In the genomic region with DNA sequence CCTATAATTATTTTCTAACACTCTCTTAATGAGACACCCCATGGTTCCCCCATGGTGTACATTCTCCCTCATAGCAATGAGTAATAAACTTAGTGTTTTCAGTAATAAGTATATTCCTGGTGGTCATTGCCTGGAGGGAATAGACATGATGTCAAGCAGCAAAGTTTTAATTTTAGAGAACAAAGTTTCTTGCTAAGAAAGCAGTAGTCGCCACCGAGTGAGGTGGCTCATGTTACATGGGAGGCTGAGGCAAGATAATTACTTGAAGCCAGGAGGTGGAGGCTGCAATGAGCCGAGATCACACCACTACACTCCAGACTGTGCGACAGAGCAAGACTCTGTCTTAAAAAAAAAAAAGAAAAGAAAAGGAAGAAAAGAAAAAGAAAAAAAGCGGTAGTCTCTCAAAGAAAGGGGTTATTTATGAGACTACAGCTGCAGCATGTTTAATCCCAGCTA, we compare ENCODE assay signal across 24 cellular contexts. TPM values are rescaled to one million over a fixed set of nuclear protein-coding genes. Genes with fewer than 3 reads are reported as not detected.
DNase-seq lines count a peak whose midpoint lies in the region; TF ChIP-seq lines count a peak whose summit lies in the region.
"Had no signal": no experiment of that assay in that cellular context is flagged by ENCODE, and none has a peak within 500 bp of the region (broad histone marks: within the 10 kb centered on the region; RNA-seq: fewer than 3 reads in every experiment).

No MANE protein-coding gene starts in this region.

- H3K9me3 Mint-ChIP-seq in activated naive CD4-positive, alpha-beta T cell treated with anti-CD3 and anti-CD28 coated beads, Interleukin-2, amount 50 U/mL, for 24 hours: no peaks in the 10 kb centered on the region
- H3K9me3 Mint-ChIP-seq in activated T-helper 2 cell treated with anti-CD3 and anti-CD28 coated beads, Interferon-gamma antibody, Interleukin-2, Interleukin-4, amounts not matched to agents 10 μg/mL and 5 μg/mL and 100 μg/mL, durations not matched to agents 14 hours and 24 hours and 36 hours: no peaks in the 10 kb centered on the region
- H3K9me3 Mint-ChIP-seq: activated CD4-positive, alpha-beta T cell treated with anti-CD3 and anti-CD28 coated beads, Interleukin-2, amount 10 ng/mL, durations not matched to agents 7 days and 5 days had no signal

- DNase-seq in activated naive CD4-positive, alpha-beta T cell (lab: John Stamatoyannopoulos, UW): no peak
- DNase-seq in OCI-LY7 (ENCODE audit: low spot score): no peak
- DNase-seq in left kidney (ENCODE audit: low read depth, low spot score): peak; percentile 77
- DNase-seq in nucleus accumbens (lab: John Stamatoyannopoulos, UW): no peak
- DNase-seq in activated T-helper 2 cell treated with anti-CD3 and anti-CD28 coated beads, Interferon-gamma antibody, Interleukin-2, Interleukin-4, amounts not matched to agents 10 μg/mL and 5 μg/mL and 100 μg/mL, durations not matched to agents 14 hours and 24 hours and 36 hours (ENCODE audit: low spot score): no peak
- DNase-seq in DMS153 treated with DMSO at 0.1 percent for 48 hours (lab: John Stamatoyannopoulos, UW; ENCODE audit: unreplicated experiment): no peak
- DNase-seq in EL: no peak
- DNase-seq: activated CD4-positive, alpha-beta T cell treated with anti-CD3 and anti-CD28 coated beads, Interleukin-2, amount 10 ng/mL, durations not matched to agents 7 days and 5 days; activated CD8-positive, alpha-beta memory T cell treated with anti-CD3 and anti-CD28 coated beads, Interleukin-2, amount 50 U/mL, for 4 hours; activated effector memory CD4-positive, alpha-beta T cell treated with anti-CD3 and anti-CD28 coated beads, Interleukin-2, amount 50 U/mL, for 16 hours; Calu3; head of caudate nucleus; Karpas-422; NCI-H1105 treated with DMSO at 0.1 percent for 48 hours; NCI-H2081 treated with DMSO at 0.1 percent for 48 hours; NCI-H526 treated with DMSO at 0.1 percent for 48 hours; PC-3; SHP77; stimulated activated CD4-positive, alpha-beta T cell treated with anti-CD3 and anti-CD28 coated beads, Interleukin-4, amount 100 ng/mL, for 1 hour had no signal

- no peaks in the 10 kb centered on the region for H3K9me2 ChIP-seq in OCI-LY7 (ENCODE audit: insufficient read depth, low read length)

- no peak overlapping the region for H3K4me2 ChIP-seq in OCI-LY7 (ENCODE audit: low read length)
- H3K4me2 ChIP-seq: A549, BLaER1, smooth muscle cell had no signal

- POLR2A ChIA-PET in OCI-LY7 (lab: Charles Lee): interaction anchor here (0.6 kb wide), 2 partner anchors 370 to 1340 kb away, joined by 3 to 4 read pairs; no protein-coding TSS in a partner anchor

- no peak overlapping the region for H3K27ac ChIP-seq in OCI-LY7 (ENCODE audit: low read depth, low read length, poor library complexity, severe bottlenecking)
- H3K27ac ChIP-seq: A549, BLaER1 had no signal

- TF ChIP-seq CTCF in OCI-LY7 (conservative IDR thresholded peaks at IDR 0.05; ENCODE audit: low read length): no peak

- H4K20me1 ChIP-seq in OCI-LY7 (ENCODE audit: insufficient read depth, low read length): no peaks in the 10 kb centered on the region
- H4K20me1 ChIP-seq: BLaER1 had no signal

- intact Hi-C loops in OCI-LY7 (cut with micrococcal nuclease; ENCODE audit: unreplicated experiment): no loop called here
- intact Hi-C loops in activated T-helper 2 cell treated with anti-CD3 and anti-CD28 coated beads, Interferon-gamma antibody, Interleukin-2, Interleukin-4, amounts not matched to agents 10 μg/mL and 5 μg/mL and 100 μg/mL, durations not matched to agents 14 hours and 24 hours and 36 hours (cut with micrococcal nuclease): no loop called here

- H3K27me3 Mint-ChIP-seq in activated naive CD4-positive, alpha-beta T cell treated with anti-CD3 and anti-CD28 coated beads, Interleukin-2, amount 50 U/mL, for 24 hours: no peaks in the 10 kb centered on the region
- H3K27me3 Mint-ChIP-seq in activated T-helper 2 cell treated with anti-CD3 and anti-CD28 coated beads, Interferon-gamma antibody, Interleukin-2, Interleukin-4, amounts not matched to agents 10 μg/mL and 5 μg/mL and 100 μg/mL, durations not matched to agents 14 hours and 24 hours and 36 hours (ENCODE audit: low read depth): peaks cover 4% of the 10 kb centered on the region
- H3K27me3 Mint-ChIP-seq: activated CD4-positive, alpha-beta T cell treated with anti-CD3 and anti-CD28 coated beads, Interleukin-2, amount 10 ng/mL, durations not matched to agents 7 days and 5 days had no signal

- peaks cover 6% of the 10 kb centered on the region for H3K36me3 ChIP-seq in OCI-LY7 (ENCODE audit: insufficient read depth, low read length)

- peaks cover 19% of the 10 kb centered on the region for H3K4me1 Mint-ChIP-seq in activated naive CD4-positive, alpha-beta T cell treated with anti-CD3 and anti-CD28 coated beads, Interleukin-2, amount 50 U/mL, for 24 hours
- H3K4me1 Mint-ChIP-seq in activated T-helper 2 cell treated with anti-CD3 and anti-CD28 coated beads, Interferon-gamma antibody, Interleukin-2, Interleukin-4, amounts not matched to agents 10 μg/mL and 5 μg/mL and 100 μg/mL, durations not matched to agents 14 hours and 24 hours and 36 hours (ENCODE audit: low read depth): peaks cover 17% of the 10 kb centered on the region

- CTCF ChIA-PET in OCI-LY7 (lab: Charles Lee; ENCODE audit: unreplicated experiment): no interaction called here

- no TSS peak for BruUV-seq in OCI-LY7 (replicated peaks; lab: Mats Ljungman, UMichigan)

- H3K9me3 ChIP-seq in OCI-LY7 (ENCODE audit: low read length): no peaks in the 10 kb centered on the region
- H3K9me3 ChIP-seq: A549, BLaER1 had no signal

- no peak overlapping the region for H3K4me3 ChIP-seq in OCI-LY7 (ENCODE audit: low read depth, low read length, poor library complexity, severe bottlenecking)
- H3K4me3 ChIP-seq: A549, BLaER1, GM12878, smooth muscle cell had no signal

- peaks cover 21% of the 10 kb centered on the region for H3K79me2 ChIP-seq in OCI-LY7 (ENCODE audit: insufficient read depth, low read depth, low read length)

- no peak overlapping the region for H3K4me3 Mint-ChIP-seq in activated naive CD4-positive, alpha-beta T cell treated with anti-CD3 and anti-CD28 coated beads, Interleukin-2, amount 50 U/mL, for 24 hours
- H3K4me3 Mint-ChIP-seq in activated T-helper 2 cell treated with anti-CD3 and anti-CD28 coated beads, Interferon-gamma antibody, Interleukin-2, Interleukin-4, amounts not matched to agents 10 μg/mL and 5 μg/mL and 100 μg/mL, durations not matched to agents 14 hours and 24 hours and 36 hours (ENCODE audit: low read depth): no peak overlapping the region
- H3K4me3 Mint-ChIP-seq: activated CD4-positive, alpha-beta T cell treated with anti-CD3 and anti-CD28 coated beads, Interleukin-2, amount 10 ng/mL, durations not matched to agents 7 days and 5 days had no signal

- peak overlapping the region; percentile 69 for H3K27ac Mint-ChIP-seq in activated naive CD4-positive, alpha-beta T cell treated with anti-CD3 and anti-CD28 coated beads, Interleukin-2, amount 50 U/mL, for 24 hours
- no peak overlapping the region for H3K27ac Mint-ChIP-seq in activated T-helper 2 cell treated with anti-CD3 and anti-CD28 coated beads, Interferon-gamma antibody, Interleukin-2, Interleukin-4, amounts not matched to agents 10 μg/mL and 5 μg/mL and 100 μg/mL, durations not matched to agents 14 hours and 24 hours and 36 hours
- H3K27ac Mint-ChIP-seq: activated CD4-positive, alpha-beta T cell treated with anti-CD3 and anti-CD28 coated beads, Interleukin-2, amount 10 ng/mL, durations not matched to agents 7 days and 5 days had no signal

- H3K4me1 ChIP-seq in OCI-LY7 (ENCODE audit: insufficient read depth, low read length, poor library complexity, severe bottlenecking): peaks cover 10% of the 10 kb centered on the region

- no peaks in the 10 kb centered on the region for H3K36me3 Mint-ChIP-seq in activated naive CD4-positive, alpha-beta T cell treated with anti-CD3 and anti-CD28 coated beads, Interleukin-2, amount 50 U/mL, for 24 hours
- peaks cover 9% of the 10 kb centered on the region for H3K36me3 Mint-ChIP-seq in activated T-helper 2 cell treated with anti-CD3 and anti-CD28 coated beads, Interferon-gamma antibody, Interleukin-2, Interleukin-4, amounts not matched to agents 10 μg/mL and 5 μg/mL and 100 μg/mL, durations not matched to agents 14 hours and 24 hours and 36 hours (ENCODE audit: low read depth)

- H2AFZ ChIP-seq in OCI-LY7 (ENCODE audit: low read length): peak overlapping the region; percentile 7; the same call in 1 of the 2 replicates

RNA-seq across cellular contexts. Expression of a gene that starts 2.4 kb away (rescaled TPM):
- total RNA-seq in OCI-LY7 (2014; rRNA removed; shearing (Covaris generic)): 79.3 and 91.5 TPM in 2 replicates
- total RNA-seq in OCI-LY7 (2022): 84.6 and 92.5 TPM in 2 replicates
- total RNA-seq in activated T-helper 2 cell treated with anti-CD3 and anti-CD28 coated beads, Interferon-gamma antibody, Interleukin-2, Interleukin-4, amounts not matched to agents 10 μg/mL and 5 μg/mL and 100 μg/mL, durations not matched to agents 14 hours and 24 hours and 36 hours: 44.0 and 46.8 TPM in 2 replicates

RNA-seq across cellular contexts. Expression of a gene that starts 40.2 kb away (rescaled TPM):
- total RNA-seq in OCI-LY7 (2014; rRNA removed; shearing (Covaris generic)): 49.6 and 63.7 TPM in 2 replicates
- 69.4 and 70.5 TPM in 2 replicates for total RNA-seq in OCI-LY7 (2022)
- 79.6 and 83.9 TPM in 2 replicates for total RNA-seq in activated T-helper 2 cell treated with anti-CD3 and anti-CD28 coated beads, Interferon-gamma antibody, Interleukin-2, Interleukin-4, amounts not matched to agents 10 μg/mL and 5 μg/mL and 100 μg/mL, durations not matched to agents 14 hours and 24 hours and 36 hours
